Comparison of ENCODE assay signal across 21 cellular contexts in the genomic region with DNA sequence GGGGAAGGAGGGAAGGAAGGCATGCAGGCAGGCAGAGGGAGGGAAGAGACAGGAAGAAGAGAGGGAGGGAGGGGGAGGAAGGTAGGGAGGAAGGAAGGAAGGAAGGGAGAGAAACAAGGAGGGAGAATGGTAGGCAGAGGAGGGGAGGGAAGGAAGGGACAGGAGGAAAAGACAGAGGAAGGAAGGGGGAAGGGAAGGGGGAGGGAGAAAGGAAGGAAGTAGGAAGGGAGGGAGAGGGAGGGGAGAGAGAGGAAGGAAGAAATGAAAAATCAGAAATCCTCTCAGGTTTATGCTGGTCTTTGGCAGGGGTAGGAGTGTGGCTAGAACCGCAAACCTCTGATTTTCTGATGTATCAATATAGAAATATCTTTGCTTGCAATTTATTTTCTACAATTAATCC. TPM values are rescaled to one million over a fixed set of nuclear protein-coding genes. Genes with fewer than 3 reads are reported as not detected.
"Had no signal": no experiment of that assay in that cellular context is flagged by ENCODE, and none has a peak within 500 bp of the region (broad histone marks: within the 10 kb centered on the region; RNA-seq: fewer than 3 reads in every experiment).

No MANE protein-coding gene starts in this region.

- ATAC-seq: activated CD8-positive, alpha-beta T cell treated with anti-CD3 and anti-CD28 coated beads, Interleukin-2, amount 10 ng/mL, durations not matched to agents 7 days and 5 days; right cardiac atrium; stimulated activated naive CD8-positive, alpha-beta T cell treated with anti-CD3 and anti-CD28 coated beads, Interleukin-15, amount 100 ng/mL, for 72 hours had no signal

- H3K9me3 ChIP-seq: adrenal gland, esophagus squamous epithelium, prostate gland, thoracic aorta had no signal

- H3K36me3 Mint-ChIP-seq: activated naive CD4-positive, alpha-beta T cell treated with anti-CD3 and anti-CD28 coated beads, Interleukin-2, amount 50 U/mL, for 24 hours had no signal

- H3K27ac ChIP-seq: adrenal gland, esophagus squamous epithelium, prostate gland, thoracic aorta had no signal

- H3K27me3 ChIP-seq: adrenal gland had no signal

- H3K9me3 Mint-ChIP-seq: activated CD4-positive, alpha-beta T cell treated with anti-CD3 and anti-CD28 coated beads, Interleukin-2, amount 10 ng/mL, durations not matched to agents 24 days and 14 days; activated naive CD4-positive, alpha-beta T cell treated with anti-CD3 and anti-CD28 coated beads, Interleukin-2, amount 50 U/mL, for 24 hours; stimulated activated naive CD8-positive, alpha-beta T cell treated with anti-CD3 and anti-CD28 coated beads, Interleukin-15, amount 100 ng/mL, for 72 hours; T-helper 2 cell treated with Interferon-gamma antibody and Interleukin-4, amounts not matched to agents 5 μg/mL and 100 μg/mL, for 36 hours had no signal

- DNase-seq: activated CD4-positive, alpha-beta T cell treated with anti-CD3 and anti-CD28 coated beads, Interleukin-2, amount 10 ng/mL, durations not matched to agents 24 days and 14 days; activated CD4-positive, CD25-positive, alpha-beta regulatory T cell; activated CD8-positive, alpha-beta memory T cell treated with anti-CD3 and anti-CD28 coated beads, Interleukin-2, amount 50 U/mL, for 4 hours; activated CD8-positive, alpha-beta T cell treated with anti-CD3 and anti-CD28 coated beads, Interleukin-2, amount 10 ng/mL, durations not matched to agents 7 days and 5 days; activated effector memory CD4-positive, alpha-beta T cell treated with anti-CD3 and anti-CD28 coated beads, Interleukin-2, amount 50 U/mL, for 16 hours; activated T-cell treated with anti-CD3 and anti-CD28 coated beads, Interleukin-2, amount 50 U/mL, for 48 hours; adrenal gland; caudate nucleus; esophagus squamous epithelium; hypothalamus; kidney; midbrain; right cardiac atrium; small intestine; stimulated activated naive CD8-positive, alpha-beta T cell treated with anti-CD3 and anti-CD28 coated beads, Interleukin-15, amount 100 ng/mL, for 72 hours; SW 1271 had no signal

- H3K4me1 ChIP-seq: prostate gland had no signal

- FAIRE-seq: colon, kidney, small intestine had no signal

- H3K4me3 ChIP-seq: adrenal gland, esophagus squamous epithelium, prostate gland, thoracic aorta had no signal

- H3K27ac Mint-ChIP-seq: activated CD4-positive, alpha-beta T cell treated with anti-CD3 and anti-CD28 coated beads, Interleukin-2, amount 10 ng/mL, durations not matched to agents 24 days and 14 days; activated CD8-positive, alpha-beta T cell treated with anti-CD3 and anti-CD28 coated beads, Interleukin-2, amount 10 ng/mL, durations not matched to agents 7 days and 5 days; activated naive CD4-positive, alpha-beta T cell treated with anti-CD3 and anti-CD28 coated beads, Interleukin-2, amount 50 U/mL, for 24 hours; stimulated activated naive CD8-positive, alpha-beta T cell treated with anti-CD3 and anti-CD28 coated beads, Interleukin-15, amount 100 ng/mL, for 72 hours; T-helper 2 cell treated with Interferon-gamma antibody and Interleukin-4, amounts not matched to agents 5 μg/mL and 100 μg/mL, for 36 hours had no signal

- H3K36me3 ChIP-seq: adrenal gland, esophagus squamous epithelium, prostate gland, thoracic aorta had no signal

- H3K4me1 Mint-ChIP-seq: activated CD4-positive, alpha-beta T cell treated with anti-CD3 and anti-CD28 coated beads, Interleukin-2, amount 10 ng/mL, durations not matched to agents 24 days and 14 days had no signal

- H3K4me3 Mint-ChIP-seq: activated CD4-positive, alpha-beta T cell treated with anti-CD3 and anti-CD28 coated beads, Interleukin-2, amount 10 ng/mL, durations not matched to agents 24 days and 14 days; activated CD8-positive, alpha-beta T cell treated with anti-CD3 and anti-CD28 coated beads, Interleukin-2, amount 10 ng/mL, durations not matched to agents 7 days and 5 days; activated naive CD4-positive, alpha-beta T cell treated with anti-CD3 and anti-CD28 coated beads, Interleukin-2, amount 50 U/mL, for 24 hours; stimulated activated naive CD8-positive, alpha-beta T cell treated with anti-CD3 and anti-CD28 coated beads, Interleukin-15, amount 100 ng/mL, for 72 hours; T-helper 2 cell treated with Interferon-gamma antibody and Interleukin-4, amounts not matched to agents 5 μg/mL and 100 μg/mL, for 36 hours had no signal

RNA-seq across cellular contexts. Expression of gene PRTG, which starts 4.2 kb away (rescaled TPM):
- total RNA-seq: activated CD4-positive, alpha-beta T cell treated with anti-CD3 and anti-CD28 coated beads, Interleukin-2, amount 10 ng/mL, durations not matched to agents 24 days and 14 days; activated CD8-positive, alpha-beta T cell treated with anti-CD3 and anti-CD28 coated beads, Interleukin-2, amount 10 ng/mL, durations not matched to agents 7 days and 5 days had no signal
